24 cellular contexts compared by ENCODE assay signal in genomic region chr10:19785366-19785765, GRCh38. TPM values are rescaled to one million over a fixed set of nuclear protein-coding genes. Genes with fewer than 3 reads are reported as not detected.
"Had no signal": no experiment of that assay in that cellular context is flagged by ENCODE, and none has a peak within 500 bp of the region (broad histone marks: within the 10 kb centered on the region; RNA-seq: fewer than 3 reads in every experiment).

No MANE protein-coding gene starts in this region.

- ATAC-seq: activated CD8-positive, alpha-beta memory T cell treated with anti-CD3 and anti-CD28 coated beads, Interleukin-2, amount 10 ng/mL, durations not matched to agents 7 days and 5 days; activated naive CD4-positive, alpha-beta T cell treated with anti-CD3 and anti-CD28 coated beads, Interleukin-2, amount 50 U/mL, for 72 hours had no signal

- H3K36me3 ChIP-seq: brain microvascular endothelial cell, Peyer's patch had no signal

- DNase-seq: activated CD4-positive, alpha-beta T cell treated with anti-CD3 and anti-CD28 coated beads, Interleukin-2, amount 10 ng/mL, durations not matched to agents 24 days and 14 days; activated CD4-positive, alpha-beta T cell treated with anti-CD3 and anti-CD28 coated beads, Interleukin-2, amount 50 U/mL, for 48 hours; activated CD4-positive, CD25-positive, alpha-beta regulatory T cell treated with anti-CD3 and anti-CD28 coated beads, Interleukin-2, amount 50 U/mL, for 72 hours; activated CD8-positive, alpha-beta memory T cell treated with anti-CD3 and anti-CD28 coated beads, Interleukin-2, amount 10 ng/mL, durations not matched to agents 7 days and 5 days; activated effector memory CD4-positive, alpha-beta T cell treated with Interleukin-2 at 50 U/mL for 16 hours; activated naive CD4-positive, alpha-beta T cell treated with Interleukin-2 at 50 U/mL for 16 hours; activated T-cell treated with anti-CD3 and anti-CD28 coated beads, Interleukin-2, amount 50 U/mL, for 24 hours; amygdala; brain microvascular endothelial cell; central memory CD4-positive, alpha-beta T cell; KG1; MM.1S; NCI-H1105; NCI-H1436; NCI-H1694 treated with DMSO at 0.1 percent for 48 hours; NCI-H2029 treated with DMSO at 0.1 percent for 48 hours; NCI-H345; NCI-H510A treated with DMSO at 0.1 percent for 48 hours; Peyer's patch; SHP77 treated with DMSO at 0.1 percent for 48 hours had no signal

- H3K27ac ChIP-seq: brain microvascular endothelial cell, Peyer's patch had no signal

- H3K36me3 Mint-ChIP-seq: activated CD8-positive, alpha-beta memory T cell treated with anti-CD3 and anti-CD28 coated beads, Interleukin-2, amount 10 ng/mL, durations not matched to agents 7 days and 5 days; activated naive CD4-positive, alpha-beta T cell treated with anti-CD3 and anti-CD28 coated beads, Interleukin-2, amount 50 U/mL, for 72 hours had no signal

- H3K4me3 Mint-ChIP-seq: activated CD4-positive, alpha-beta T cell treated with anti-CD3 and anti-CD28 coated beads, Interleukin-2, amount 10 ng/mL, durations not matched to agents 24 days and 14 days; activated CD8-positive, alpha-beta memory T cell treated with anti-CD3 and anti-CD28 coated beads, Interleukin-2, amount 10 ng/mL, durations not matched to agents 7 days and 5 days; activated T-cell treated with anti-CD3 and anti-CD28 coated beads, Interleukin-2, amount 50 U/mL, for 24 hours; activated T-helper 1 cell treated with anti-CD3 and anti-CD28 coated beads, Interleukin-12 subunit alpha, Interleukin-12 subunit beta, Interleukin-2, Interleukin-4 antibody, amounts not matched to agents 30 ng/mL and 10 ng/mL and 1 ng/mL, durations not matched to agents 14 hours and 24 hours and 36 hours; T-helper 1 cell treated with Interleukin-12 subunit alpha and Interleukin-12 subunit beta and Interleukin-4 antibody, amounts not matched to agents 30 μg/mL and 1 μg/mL, for 36 hours had no signal

- H3K27ac Mint-ChIP-seq: activated CD4-positive, alpha-beta T cell treated with anti-CD3 and anti-CD28 coated beads, Interleukin-2, amount 10 ng/mL, durations not matched to agents 24 days and 14 days; activated CD8-positive, alpha-beta memory T cell treated with anti-CD3 and anti-CD28 coated beads, Interleukin-2, amount 10 ng/mL, durations not matched to agents 7 days and 5 days; activated naive CD4-positive, alpha-beta T cell treated with anti-CD3 and anti-CD28 coated beads, Interleukin-2, amount 50 U/mL, for 72 hours; activated T-cell treated with anti-CD3 and anti-CD28 coated beads, Interleukin-2, amount 50 U/mL, for 24 hours; activated T-helper 1 cell treated with anti-CD3 and anti-CD28 coated beads, Interleukin-12 subunit alpha, Interleukin-12 subunit beta, Interleukin-2, Interleukin-4 antibody, amounts not matched to agents 30 ng/mL and 10 ng/mL and 1 ng/mL, durations not matched to agents 14 hours and 24 hours and 36 hours; T-helper 1 cell treated with Interleukin-12 subunit alpha and Interleukin-12 subunit beta and Interleukin-4 antibody, amounts not matched to agents 30 μg/mL and 1 μg/mL, for 36 hours had no signal

- H3K27me3 ChIP-seq: brain microvascular endothelial cell, Peyer's patch had no signal

- FAIRE-seq: astrocyte had no signal

- H3K27me3 Mint-ChIP-seq: activated CD4-positive, alpha-beta T cell treated with anti-CD3 and anti-CD28 coated beads, Interleukin-2, amount 10 ng/mL, durations not matched to agents 24 days and 14 days; activated CD8-positive, alpha-beta memory T cell treated with anti-CD3 and anti-CD28 coated beads, Interleukin-2, amount 10 ng/mL, durations not matched to agents 7 days and 5 days; activated T-cell treated with anti-CD3 and anti-CD28 coated beads, Interleukin-2, amount 50 U/mL, for 24 hours had no signal

- H3K9me3 Mint-ChIP-seq: activated CD4-positive, alpha-beta T cell treated with anti-CD3 and anti-CD28 coated beads, Interleukin-2, amount 10 ng/mL, durations not matched to agents 24 days and 14 days; activated T-cell treated with anti-CD3 and anti-CD28 coated beads, Interleukin-2, amount 50 U/mL, for 24 hours; activated T-helper 1 cell treated with anti-CD3 and anti-CD28 coated beads, Interleukin-12 subunit alpha, Interleukin-12 subunit beta, Interleukin-2, Interleukin-4 antibody, amounts not matched to agents 30 ng/mL and 10 ng/mL and 1 ng/mL, durations not matched to agents 14 hours and 24 hours and 36 hours; T-helper 1 cell treated with Interleukin-12 subunit alpha and Interleukin-12 subunit beta and Interleukin-4 antibody, amounts not matched to agents 30 μg/mL and 1 μg/mL, for 36 hours had no signal

- H3K9me3 ChIP-seq: Peyer's patch had no signal

- H3K4me1 ChIP-seq: Peyer's patch had no signal

- H3K4me1 Mint-ChIP-seq: activated CD4-positive, alpha-beta T cell treated with anti-CD3 and anti-CD28 coated beads, Interleukin-2, amount 10 ng/mL, durations not matched to agents 24 days and 14 days; activated CD8-positive, alpha-beta memory T cell treated with anti-CD3 and anti-CD28 coated beads, Interleukin-2, amount 10 ng/mL, durations not matched to agents 7 days and 5 days had no signal

- H3K4me3 ChIP-seq: Peyer's patch had no signal

RNA-seq across cellular contexts. Expression of gene PLXDC2, which starts 30.9 kb away (rescaled TPM):
- total RNA-seq: activated CD4-positive, alpha-beta T cell treated with anti-CD3 and anti-CD28 coated beads, Interleukin-2, amount 10 ng/mL, durations not matched to agents 24 days and 14 days; activated naive CD4-positive, alpha-beta T cell treated with anti-CD3 and anti-CD28 coated beads, Interleukin-2, amount 50 U/mL, for 72 hours; activated T-helper 1 cell treated with anti-CD3 and anti-CD28 coated beads, Interleukin-12 subunit alpha, Interleukin-12 subunit beta, Interleukin-2, Interleukin-4 antibody, amounts not matched to agents 30 ng/mL and 10 ng/mL and 1 ng/mL, durations not matched to agents 14 hours and 24 hours and 36 hours had no signal
